Comparison of ENCODE assay signal across 8 cellular contexts in the genomic region with DNA sequence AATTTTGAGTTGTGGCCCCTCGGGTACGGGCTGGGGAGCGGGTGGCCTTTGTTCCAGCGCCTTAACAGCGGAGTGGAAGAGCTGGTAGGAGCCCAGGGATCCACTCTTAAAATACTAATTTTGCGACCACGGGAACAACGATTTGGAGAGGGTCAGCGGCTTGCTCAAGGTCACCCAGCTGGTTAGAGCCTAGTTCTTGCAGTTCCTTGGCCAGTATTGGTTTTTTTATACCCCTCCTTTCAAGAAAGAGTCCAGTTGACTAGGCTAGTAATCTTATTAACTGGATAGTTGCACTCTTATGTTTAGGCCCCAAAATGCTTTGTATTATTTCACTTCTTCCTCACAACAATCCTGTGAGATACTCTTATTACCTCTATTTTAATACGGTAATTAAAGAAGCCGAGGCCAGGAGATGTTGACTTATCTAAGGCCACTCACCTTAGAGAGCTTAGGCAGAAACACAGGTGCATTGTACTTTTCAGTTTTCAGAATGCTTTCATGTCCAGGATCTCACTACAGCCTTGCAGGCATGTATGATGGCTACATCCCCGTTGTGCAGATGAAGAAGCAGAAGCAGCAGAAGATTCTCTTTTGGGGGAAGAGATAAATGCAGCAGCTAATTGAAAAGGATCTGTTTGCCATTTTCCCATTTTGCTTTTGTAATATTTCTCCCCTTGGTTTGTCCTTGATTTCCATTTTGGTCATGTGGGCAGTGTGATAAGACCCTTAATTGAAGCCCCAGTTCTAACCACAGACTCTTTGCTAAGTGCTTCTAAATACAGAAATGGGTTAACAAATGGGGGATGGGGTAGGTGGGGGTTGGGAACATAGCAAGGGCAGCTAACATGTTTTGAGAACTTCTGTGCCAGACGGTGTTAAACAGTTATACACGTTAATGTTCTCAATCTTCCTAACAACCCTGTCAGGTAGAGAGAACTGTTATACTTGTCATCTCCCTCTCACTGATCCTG. TPM values are rescaled to one million over a fixed set of nuclear protein-coding genes. Genes with fewer than 3 reads are reported as not detected.
DNase-seq lines count a peak whose midpoint lies in the region; ATAC-seq and TF ChIP-seq lines count a peak whose summit lies in the region.

No MANE protein-coding gene starts in this region.

- H3K4me3 ChIP-seq in mononuclear cell (ENCODE audit: low read length), result peak overlapping the region; percentile 71

- H3K4me3 Mint-ChIP-seq in MCF 10A (ENCODE audit: unreplicated experiment), result peak overlapping the region; percentile 82

- DNase-seq in MCF 10A (ENCODE audit: unreplicated experiment) (no peak), mesenteric fat pad (ENCODE audit: low spot score) (no peak)

- ATAC-seq in GM21576 (IDR thresholded peaks at IDR 0.05; ENCODE audit: unreplicated experiment) (no peak), HG03439 (IDR thresholded peaks at IDR 0.05; ENCODE audit: unreplicated experiment) (no peak), HG02973 (IDR thresholded peaks at IDR 0.05; ENCODE audit: unreplicated experiment) (no peak)

- H3K4me1 ChIP-seq in mononuclear cell (ENCODE audit: insufficient read depth, low read length), result peaks cover 39% of the 10 kb centered on the region

- no peak for TF ChIP-seq CTCF in C4-2B (conservative IDR thresholded peaks at IDR 0.05)
- no peak for TF ChIP-seq CTCF in MCF 10A (IDR thresholded peaks at IDR 0.05; ENCODE audit: unreplicated experiment)

- H3K9me3 ChIP-seq in KOPT-K1 (ENCODE audit: insufficient read depth, low read length, poor library complexity, severe bottlenecking) (no peaks in the 10 kb centered on the region), mononuclear cell (ENCODE audit: low read depth, low read length) (no peaks in the 10 kb centered on the region)

- peaks cover 32% of the 10 kb centered on the region for H3K36me3 Mint-ChIP-seq in MCF 10A (ENCODE audit: insufficient read depth, unreplicated experiment)

- H3K27ac ChIP-seq in C4-2B (peak overlapping the region; percentile 99), KOPT-K1 (ENCODE audit: low read depth, low read length, poor library complexity, severe bottlenecking) (peak overlapping the region; percentile 100)

- H3K27ac Mint-ChIP-seq in MCF 10A (ENCODE audit: low read depth, unreplicated experiment), result peak overlapping the region; percentile 98

- H3K4me1 Mint-ChIP-seq in MCF 10A (ENCODE audit: insufficient read depth, unreplicated experiment), result peaks cover 33% of the 10 kb centered on the region

- H3K9me3 Mint-ChIP-seq in MCF 10A (ENCODE audit: unreplicated experiment), result no peaks in the 10 kb centered on the region

- H3K27me3 ChIP-seq in mononuclear cell (ENCODE audit: insufficient read depth, low read length), result no peaks in the 10 kb centered on the region

- BruUV-seq in MCF 10A (replicated peaks; lab: Mats Ljungman, UMichigan), result TSS peak; percentile 65

- H3K36me3 ChIP-seq in KOPT-K1 (ENCODE audit: insufficient read depth, low read length), result peaks cover 42% of the 10 kb centered on the region

- intact Hi-C loops in MCF 10A (cut with micrococcal nuclease), result no loop called here

- CTCF ChIA-PET in MCF 10A (lab: Yijun Ruan, JAX), result interaction anchor here (0.7 to 1.6 kb wide), 2 partner anchors 10 to 23 kb away, joined by 3 to 5 read pairs; no protein-coding TSS in a partner anchor

- no peaks in the 10 kb centered on the region for H3K27me3 Mint-ChIP-seq in MCF 10A (ENCODE audit: insufficient read depth, unreplicated experiment)

- POLR2A ChIA-PET in MCF 10A (lab: Yijun Ruan, JAX), result interaction anchor here (0.7 to 7.0 kb wide), 10 partner anchors 8 to 146 kb away, joined by 3 to 98 read pairs (median 4); a partner anchor contains a TSS

RNA-seq across cellular contexts. Expression of a gene that starts 1.4 kb away (rescaled TPM):
- total RNA-seq in MCF 10A (2022) (88.4 and 104 TPM in 2 replicates), mononuclear cell (47.9 TPM), mesenteric fat pad (35.9 TPM)

RNA-seq across cellular contexts. Expression of a gene that starts 33.8 kb away (rescaled TPM):
- total RNA-seq in MCF 10A (2022), result 4.0 and 4.3 TPM in 2 replicates
- 13.6 TPM for total RNA-seq in mononuclear cell
- total RNA-seq in mesenteric fat pad, result 4.1 TPM
